Comparison of ENCODE assay signal across 8 cellular contexts in the genomic region with DNA sequence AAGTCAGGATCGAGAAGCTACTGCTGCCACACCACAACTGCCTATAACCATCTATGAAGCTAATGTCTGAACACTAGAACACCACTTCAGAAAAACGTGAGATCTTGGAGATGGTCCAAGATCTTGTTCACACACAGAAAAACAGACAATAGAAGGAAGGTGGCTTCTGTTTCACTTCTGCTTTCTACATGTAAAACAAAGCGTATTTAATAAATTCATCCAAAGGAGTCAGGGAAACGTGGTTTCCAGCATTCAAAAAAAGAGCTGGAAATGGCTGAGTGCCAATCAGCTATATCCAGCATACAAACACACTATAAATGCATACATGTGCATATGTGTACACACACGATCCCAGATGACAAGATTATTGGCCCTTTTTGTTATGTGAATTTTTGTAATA.
DNase-seq lines count a peak whose midpoint lies in the region; ATAC-seq, FAIRE-seq and TF ChIP-seq lines count a peak whose summit lies in the region.

No MANE protein-coding gene starts in this region.

- 0 out of 2 replicates have a peak, but pooled peaks have one; percentile 7 for TF ChIP-seq RAD21 in GM12878 (IDR thresholded peaks at IDR 0.05; ENCODE audit: insufficient read depth, low read depth, low read length)

- H3K4me1 ChIP-seq in GM12878 (ENCODE audit: control insufficient read depth, insufficient read depth, low read length), result peaks cover 17% of the 10 kb centered on the region

- in situ Hi-C loops in GM12878 (cut with MboI), result loop anchor here (5.0 kb wide), 3 partner anchors 64 to 554 kb away; no protein-coding TSS in a partner anchor

- peak; percentile 23 for DNase-seq in GM10266 (ENCODE audit: extremely low spot score)
- DNase-seq in GM12878 (ENCODE audit: low read depth, low spot score), result peak; percentile 91
- no peak for DNase-seq in amygdala (lab: John Stamatoyannopoulos, UW)
- no peak for DNase-seq in activated CD4-positive, alpha-beta T cell treated with anti-CD3 and anti-CD28 coated beads, Interleukin-2, amount 50 U/mL, for 48 hours
- no peak for DNase-seq in lower leg skin (ENCODE audit: low spot score in 2 of 2)
- no peak for DNase-seq in AG20443 (ENCODE audit: low spot score)

- peak overlapping the region; percentile 61 for H2AFZ ChIP-seq in GM12878 (ENCODE audit: control insufficient read depth, low read depth, low read length)

- FAIRE-seq in GM12878 (lab: Jason Lieb, UNC), result peak; percentile 82

- POLR2A ChIA-PET in GM12878 (lab: Charles Lee), result interaction anchor here (1.0 to 1.3 kb wide), 3 partner anchors 9 to 12 kb away, joined by 4 to 5 read pairs (median 4); no protein-coding TSS in a partner anchor

- no peaks in the 10 kb centered on the region for H3K27me3 ChIP-seq in GM12878 (replicated peaks in 1 of 2; ENCODE audit: control insufficient read depth in 2 of 2, insufficient read depth in 2 of 2, low read length in 1 of 2)

- H3K79me2 ChIP-seq in GM12878 (ENCODE audit: control insufficient read depth, insufficient read depth, low read length), result no peaks in the 10 kb centered on the region

- TF ChIP-seq POLR2A in GM12878 (IDR thresholded peaks at IDR 0.05; ENCODE audit: low read depth, low read length) (no peak), lower leg skin (IDR thresholded peaks at IDR 0.05) (no peak)

- no peaks in the 10 kb centered on the region for H4K20me1 ChIP-seq in GM12878 (ENCODE audit: control insufficient read depth, insufficient read depth)

- intact Hi-C loops in GM12878 (cut with micrococcal nuclease; ENCODE audit: unreplicated experiment), result loop anchor here (1.0 kb wide), 1 partner anchor 13 kb away; no protein-coding TSS in a partner anchor
- intact Hi-C loops in lower leg skin (cut with DNase I; ENCODE audit: low total_unique reads), result no loop called here

- ATAC-seq in GM19438 (IDR thresholded peaks at IDR 0.05; ENCODE audit: low read depth, unreplicated experiment) (peak; percentile 94), HG03439 (IDR thresholded peaks at IDR 0.05; ENCODE audit: unreplicated experiment) (peak; percentile 88), GM12878 (peak; percentile 95)

- peak in 1 of 2 experiments; percentile 80; a peak in 2 of 4 replicates for TF ChIP-seq EP300 in GM12878 (IDR thresholded peaks at IDR 0.05; ENCODE audit: borderline replicate concordance in 1 of 2, control insufficient read depth in 1 of 2, low read depth in 2 of 2, low read length in 2 of 2)

- BruUV-seq in GM12878 (replicated peaks; lab: Mats Ljungman, UMichigan), result no TSS peak

- H3K4me2 ChIP-seq in GM12878 (ENCODE audit: control insufficient read depth, insufficient read depth), result peak overlapping the region; percentile 67

- TF ChIP-seq CTCF in GM10266 (IDR thresholded peaks at IDR 0.05; ENCODE audit: control insufficient read depth, insufficient read depth, low read depth, missing control alignments) (no peak), GM12878 (IDR thresholded peaks at IDR 0.05 in 2 of 3, conservative IDR thresholded peaks at IDR 0.05 in 1 of 3; ENCODE audit: control insufficient read depth in 2 of 3, extremely low read depth in 1 of 3, insufficient read depth in 1 of 3, low read depth in 3 of 3, low read length in 3 of 3) (no peak), lower leg skin (IDR thresholded peaks at IDR 0.05) (no peak)

- WGBS in GM12878 (ENCODE audit: insufficient coverage, insufficient replicate concordance, low lambda C conversion rate, missing lambda C conversion rate), result 3% methylated on average over 5 of the region's 5 CpGs
- WGBS in lower leg skin, 2 donors, result 30 to 41% methylated on average over 5 of the region's 5 CpGs

- CTCF ChIA-PET in GM12878 (lab: Yijun Ruan, JAX), result interaction anchor here (0.6 to 4.4 kb wide), 8 partner anchors 9 to 188 kb away, joined by 3 to 42 read pairs (median 4); partner anchors contain the start of gene CCDC71L

- H3K9me3 ChIP-seq in GM12878 (replicated peaks; ENCODE audit: control insufficient read depth, insufficient read depth, low read length), result no peaks in the 10 kb centered on the region; the same call in 2 of the 3 replicates

- H3K27ac ChIP-seq in GM12878 (ENCODE audit: control insufficient read depth, insufficient read depth), result peak overlapping the region; percentile 40; the same call in 1 of the 2 replicates

- H3K4me3 ChIP-seq in GM12878 (no peak overlapping the region), lower leg skin (ENCODE audit: low read depth, poor library complexity, severe bottlenecking) (no peak overlapping the region)

- H3K36me3 ChIP-seq in GM12878 (ENCODE audit: control insufficient read depth in 2 of 2, insufficient read depth in 2 of 2, low read length in 1 of 2), result no peaks in the 10 kb centered on the region

- H3K9ac ChIP-seq in GM12878 (ENCODE audit: control insufficient read depth, insufficient read depth, low read length), result no peak overlapping the region

- SMC1A ChIA-PET in GM12878 (lab: Charles Lee; ENCODE audit: uncharacterized antibody, unreplicated experiment), result interaction anchor here (0.7 to 5.1 kb wide), 14 partner anchors 12 to 575 kb away, joined by 3 to 84 read pairs (median 6); partner anchors contain the start of gene CCDC71L

- RAD21 ChIA-PET in GM12878 (lab: Charles Lee; ENCODE audit: unreplicated experiment), result interaction anchor here (1.0 to 3.7 kb wide), 6 partner anchors 13 to 552 kb away, joined by 3 to 34 read pairs (median 6); partner anchors contain the start of gene CCDC71L

TF ChIP-seq in GM12878, 131 proteins besides CTCF, POLR2A, EP300 and RAD21 (continues in another document):
- TF ChIP-seq NFYA (IDR thresholded peaks at IDR 0.05; ENCODE audit: borderline replicate concordance, low read depth, low read length) (no peak), NFIC (IDR thresholded peaks at IDR 0.05; ENCODE audit: low read depth, low read length) (peak; percentile 63), IKZF1 (conservative IDR thresholded peaks at IDR 0.05) (peak; percentile 94), NFXL1 (IDR thresholded peaks at IDR 0.05; ENCODE audit: borderline replicate concordance) (no peak), MXI1 (IDR thresholded peaks at IDR 0.05; ENCODE audit: low read depth, low read length) (no peak)
- TF ChIP-seq, protein P1, sequence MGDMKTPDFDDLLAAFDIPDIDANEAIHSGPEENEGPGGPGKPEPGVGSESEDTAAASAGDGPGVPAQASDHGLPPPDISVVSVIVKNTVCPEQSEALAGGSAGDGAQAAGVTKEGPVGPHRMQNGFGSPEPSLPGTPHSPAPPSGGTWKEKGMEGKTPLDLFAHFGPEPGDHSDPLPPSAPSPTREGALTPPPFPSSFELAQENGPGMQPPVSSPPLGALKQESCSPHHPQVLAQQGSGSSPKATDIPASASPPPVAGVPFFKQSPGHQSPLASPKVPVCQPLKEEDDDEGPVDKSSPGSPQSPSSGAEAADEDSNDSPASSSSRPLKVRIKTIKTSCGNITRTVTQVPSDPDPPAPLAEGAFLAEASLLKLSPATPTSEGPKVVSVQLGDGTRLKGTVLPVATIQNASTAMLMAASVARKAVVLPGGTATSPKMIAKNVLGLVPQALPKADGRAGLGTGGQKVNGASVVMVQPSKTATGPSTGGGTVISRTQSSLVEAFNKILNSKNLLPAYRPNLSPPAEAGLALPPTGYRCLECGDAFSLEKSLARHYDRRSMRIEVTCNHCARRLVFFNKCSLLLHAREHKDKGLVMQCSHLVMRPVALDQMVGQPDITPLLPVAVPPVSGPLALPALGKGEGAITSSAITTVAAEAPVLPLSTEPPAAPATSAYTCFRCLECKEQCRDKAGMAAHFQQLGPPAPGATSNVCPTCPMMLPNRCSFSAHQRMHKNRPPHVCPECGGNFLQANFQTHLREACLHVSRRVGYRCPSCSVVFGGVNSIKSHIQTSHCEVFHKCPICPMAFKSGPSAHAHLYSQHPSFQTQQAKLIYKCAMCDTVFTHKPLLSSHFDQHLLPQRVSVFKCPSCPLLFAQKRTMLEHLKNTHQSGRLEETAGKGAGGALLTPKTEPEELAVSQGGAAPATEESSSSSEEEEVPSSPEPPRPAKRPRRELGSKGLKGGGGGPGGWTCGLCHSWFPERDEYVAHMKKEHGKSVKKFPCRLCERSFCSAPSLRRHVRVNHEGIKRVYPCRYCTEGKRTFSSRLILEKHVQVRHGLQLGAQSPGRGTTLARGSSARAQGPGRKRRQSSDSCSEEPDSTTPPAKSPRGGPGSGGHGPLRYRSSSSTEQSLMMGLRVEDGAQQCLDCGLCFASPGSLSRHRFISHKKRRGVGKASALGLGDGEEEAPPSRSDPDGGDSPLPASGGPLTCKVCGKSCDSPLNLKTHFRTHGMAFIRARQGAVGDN (IDR thresholded peaks at IDR 0.05), result no peak
- TF ChIP-seq, protein P2, sequence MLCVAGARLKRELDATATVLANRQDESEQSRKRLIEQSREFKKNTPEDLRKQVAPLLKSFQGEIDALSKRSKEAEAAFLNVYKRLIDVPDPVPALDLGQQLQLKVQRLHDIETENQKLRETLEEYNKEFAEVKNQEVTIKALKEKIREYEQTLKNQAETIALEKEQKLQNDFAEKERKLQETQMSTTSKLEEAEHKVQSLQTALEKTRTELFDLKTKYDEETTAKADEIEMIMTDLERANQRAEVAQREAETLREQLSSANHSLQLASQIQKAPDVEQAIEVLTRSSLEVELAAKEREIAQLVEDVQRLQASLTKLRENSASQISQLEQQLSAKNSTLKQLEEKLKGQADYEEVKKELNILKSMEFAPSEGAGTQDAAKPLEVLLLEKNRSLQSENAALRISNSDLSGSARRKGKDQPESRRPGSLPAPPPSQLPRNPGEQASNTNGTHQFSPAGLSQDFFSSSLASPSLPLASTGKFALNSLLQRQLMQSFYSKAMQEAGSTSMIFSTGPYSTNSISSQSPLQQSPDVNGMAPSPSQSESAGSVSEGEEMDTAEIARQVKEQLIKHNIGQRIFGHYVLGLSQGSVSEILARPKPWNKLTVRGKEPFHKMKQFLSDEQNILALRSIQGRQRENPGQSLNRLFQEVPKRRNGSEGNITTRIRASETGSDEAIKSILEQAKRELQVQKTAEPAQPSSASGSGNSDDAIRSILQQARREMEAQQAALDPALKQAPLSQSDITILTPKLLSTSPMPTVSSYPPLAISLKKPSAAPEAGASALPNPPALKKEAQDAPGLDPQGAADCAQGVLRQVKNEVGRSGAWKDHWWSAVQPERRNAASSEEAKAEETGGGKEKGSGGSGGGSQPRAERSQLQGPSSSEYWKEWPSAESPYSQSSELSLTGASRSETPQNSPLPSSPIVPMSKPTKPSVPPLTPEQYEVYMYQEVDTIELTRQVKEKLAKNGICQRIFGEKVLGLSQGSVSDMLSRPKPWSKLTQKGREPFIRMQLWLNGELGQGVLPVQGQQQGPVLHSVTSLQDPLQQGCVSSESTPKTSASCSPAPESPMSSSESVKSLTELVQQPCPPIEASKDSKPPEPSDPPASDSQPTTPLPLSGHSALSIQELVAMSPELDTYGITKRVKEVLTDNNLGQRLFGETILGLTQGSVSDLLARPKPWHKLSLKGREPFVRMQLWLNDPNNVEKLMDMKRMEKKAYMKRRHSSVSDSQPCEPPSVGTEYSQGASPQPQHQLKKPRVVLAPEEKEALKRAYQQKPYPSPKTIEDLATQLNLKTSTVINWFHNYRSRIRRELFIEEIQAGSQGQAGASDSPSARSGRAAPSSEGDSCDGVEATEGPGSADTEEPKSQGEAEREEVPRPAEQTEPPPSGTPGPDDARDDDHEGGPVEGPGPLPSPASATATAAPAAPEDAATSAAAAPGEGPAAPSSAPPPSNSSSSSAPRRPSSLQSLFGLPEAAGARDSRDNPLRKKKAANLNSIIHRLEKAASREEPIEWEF (IDR thresholded peaks at IDR 0.05; ENCODE audit: insufficient replicate concordance, low read depth, low read length), result peak; percentile 50

Comparison
In these comparisons a context has a peak if more than half of its experiments do, and no peak if none do; other contexts are left out.
1. DNase-seq: peak in GM10266 (single experiment) and GM12878 (single experiment); none in amygdala (0 of 56), activated CD4-positive, alpha-beta T cell treated with anti-CD3 and anti-CD28 coated beads, Interleukin-2, amount 50 U/mL, for 48 hours (0 of 2), lower leg skin (0 of 2) and AG20443 (single experiment).
2. Peak in every context shown above with its lines, with median percentiles within 50 percentile points of each other: ATAC-seq.